In genomic region chr2:67055387-67056304, GRCh38 we compare ENCODE assay signal across 27 cellular contexts.
DNase-seq lines count a peak whose midpoint lies in the region; ATAC-seq and TF ChIP-seq lines count a peak whose summit lies in the region.
"Had no signal": no experiment of that assay in that cellular context is flagged by ENCODE, and none has a peak within 500 bp of the region (broad histone marks: within the 10 kb centered on the region; RNA-seq: fewer than 3 reads in every experiment).

No MANE protein-coding gene starts in this region.

- H3K4me3 Mint-ChIP-seq in MCF 10A (ENCODE audit: unreplicated experiment) (peak overlapping the region; percentile 16), neural progenitor cell (no peak overlapping the region)
- H3K4me3 Mint-ChIP-seq: activated CD8-positive, alpha-beta T cell treated with anti-CD3 and anti-CD28 coated beads for 36 hours; activated T-helper 1 cell treated with anti-CD3 and anti-CD28 coated beads, Interleukin-12 subunit alpha, Interleukin-12 subunit beta, Interleukin-2, Interleukin-4 antibody, amounts not matched to agents 30 ng/mL and 10 ng/mL and 1 ng/mL, durations not matched to agents 14 hours and 24 hours and 36 hours; CD4-positive, CD25-positive, alpha-beta regulatory T cell; natural killer cell; stimulated activated naive B cell treated with anti-CD40 and anti-IgM and Interleukin-4, amounts not matched to agents 10 μg/mL and 1 μg/mL and 100 μg/mL, for 72 hours; T-helper 2 cell treated with Interferon-gamma antibody and Interleukin-4, amounts not matched to agents 5 μg/mL and 100 μg/mL, for 36 hours had no signal

- TF ChIP-seq POLR2A in breast epithelium (IDR thresholded peaks at IDR 0.05) (no peak), vagina (IDR thresholded peaks at IDR 0.05) (no peak)

- TF ChIP-seq RAD21 in liver (IDR thresholded peaks at IDR 0.05) = peak in 1 of 2 donors; percentile 13

- DNase-seq in MCF 10A (ENCODE audit: unreplicated experiment) (peak; percentile 13), breast epithelium (ENCODE audit: low spot score in 2 of 2) (no peak), epithelial cell of esophagus (ENCODE audit: low read depth) (peak; percentile 13), vagina (ENCODE audit: extremely low spot score in 2 of 2) (no peak), neural progenitor cell (ENCODE audit: low spot score) (no peak), upper lobe of right lung (no peak), superior temporal gyrus (ENCODE audit: extremely low spot score) (no peak)
- DNase-seq: activated CD4-positive, alpha-beta T cell treated with anti-CD3 and anti-CD28 coated beads for 1 hour; activated CD8-positive, alpha-beta memory T cell treated with anti-CD3 and anti-CD28 coated beads, Interleukin-2, amount 50 U/mL, for 48 hours; activated CD8-positive, alpha-beta T cell treated with anti-CD3 and anti-CD28 coated beads for 36 hours; activated naive CD4-positive, alpha-beta T cell treated with Interleukin-2 at 50 U/mL for 16 hours; Calu3; CD4-positive, CD25-positive, alpha-beta regulatory T cell; KG1; mucosa of descending colon; natural killer cell; NCI-H1436; NCI-H2081; NCI-H526; Peyer's patch; SHP77 treated with DMSO at 0.1 percent for 48 hours; stimulated activated naive B cell treated with anti-CD40 and anti-IgM and Interleukin-4, amounts not matched to agents 10 μg/mL and 1 μg/mL and 100 μg/mL, for 72 hours had no signal

- no peaks in the 10 kb centered on the region for H3K27me3 ChIP-seq in breast epithelium
- no peaks in the 10 kb centered on the region for H3K27me3 ChIP-seq in liver (ENCODE audit: control insufficient read depth in 4 of 4, insufficient read depth in 4 of 4, low read length in 3 of 4)
- no peaks in the 10 kb centered on the region for H3K27me3 ChIP-seq in vagina
- no peaks in the 10 kb centered on the region for H3K27me3 ChIP-seq in neural progenitor cell
- H3K27me3 ChIP-seq in upper lobe of right lung = no peaks in the 10 kb centered on the region
- H3K27me3 ChIP-seq: Peyer's patch had no signal

- H3K4me1 ChIP-seq in breast epithelium (no peaks in the 10 kb centered on the region), liver (ENCODE audit: control insufficient read depth in 4 of 4, insufficient read depth in 4 of 4, low read length in 3 of 4) (peaks cover 1 to 18% (median 17%) of the 10 kb centered on the region in 4 donors), vagina (peaks cover 9% of the 10 kb centered on the region), neural progenitor cell (no peaks in the 10 kb centered on the region), upper lobe of right lung (peaks cover 6% of the 10 kb centered on the region)
- H3K4me1 ChIP-seq: Peyer's patch had no signal

- H3K27ac ChIP-seq in breast epithelium (no peak overlapping the region), liver (ENCODE audit: low read depth in 1 of 2, low read length in 2 of 2) (peak overlapping the region in 1 of 2 donors; percentile 37), vagina (peak overlapping the region; percentile 32), neural progenitor cell (no peak overlapping the region), upper lobe of right lung (no peak overlapping the region)
- H3K27ac ChIP-seq: Peyer's patch had no signal

- peak overlapping the region; percentile 75 for H3K27ac Mint-ChIP-seq in MCF 10A (ENCODE audit: low read depth, unreplicated experiment)
- no peak overlapping the region for H3K27ac Mint-ChIP-seq in neural progenitor cell
- H3K27ac Mint-ChIP-seq: activated CD8-positive, alpha-beta T cell treated with anti-CD3 and anti-CD28 coated beads for 36 hours; activated T-helper 1 cell treated with anti-CD3 and anti-CD28 coated beads, Interleukin-12 subunit alpha, Interleukin-12 subunit beta, Interleukin-2, Interleukin-4 antibody, amounts not matched to agents 30 ng/mL and 10 ng/mL and 1 ng/mL, durations not matched to agents 14 hours and 24 hours and 36 hours; CD4-positive, CD25-positive, alpha-beta regulatory T cell; natural killer cell; stimulated activated naive B cell treated with anti-CD40 and anti-IgM and Interleukin-4, amounts not matched to agents 10 μg/mL and 1 μg/mL and 100 μg/mL, for 72 hours; T-helper 2 cell treated with Interferon-gamma antibody and Interleukin-4, amounts not matched to agents 5 μg/mL and 100 μg/mL, for 36 hours had no signal

- no peaks in the 10 kb centered on the region for H3K36me3 Mint-ChIP-seq in MCF 10A (ENCODE audit: insufficient read depth, unreplicated experiment)
- no peaks in the 10 kb centered on the region for H3K36me3 Mint-ChIP-seq in neural progenitor cell
- H3K36me3 Mint-ChIP-seq: brain; CD4-positive, CD25-positive, alpha-beta regulatory T cell; natural killer cell; stimulated activated naive B cell treated with anti-CD40 and anti-IgM and Interleukin-4, amounts not matched to agents 10 μg/mL and 1 μg/mL and 100 μg/mL, for 72 hours had no signal

- H3K27me3 Mint-ChIP-seq in MCF 10A (ENCODE audit: insufficient read depth, unreplicated experiment) (no peaks in the 10 kb centered on the region), neural progenitor cell (ENCODE audit: insufficient read depth, low read depth) (no peaks in the 10 kb centered on the region)
- H3K27me3 Mint-ChIP-seq: activated CD8-positive, alpha-beta T cell treated with anti-CD3 and anti-CD28 coated beads for 36 hours; brain; CD4-positive, CD25-positive, alpha-beta regulatory T cell; stimulated activated naive B cell treated with anti-CD40 and anti-IgM and Interleukin-4, amounts not matched to agents 10 μg/mL and 1 μg/mL and 100 μg/mL, for 72 hours had no signal

- ATAC-seq in upper lobe of right lung = no peak
- ATAC-seq: activated CD8-positive, alpha-beta T cell treated with anti-CD3 and anti-CD28 coated beads for 36 hours; mucosa of descending colon; natural killer cell; stimulated activated naive B cell treated with anti-CD40 and anti-IgM and Interleukin-4, amounts not matched to agents 10 μg/mL and 1 μg/mL and 100 μg/mL, for 72 hours had no signal

- H3K4me2 ChIP-seq in neural progenitor cell = no peak overlapping the region

- H2AFZ ChIP-seq in neural progenitor cell (replicated peaks) = no peak overlapping the region

- H3K4me1 Mint-ChIP-seq in MCF 10A (ENCODE audit: insufficient read depth, unreplicated experiment) (peaks cover 28% of the 10 kb centered on the region), neural progenitor cell (no peaks in the 10 kb centered on the region)
- H3K4me1 Mint-ChIP-seq: CD4-positive, CD25-positive, alpha-beta regulatory T cell; natural killer cell; stimulated activated naive B cell treated with anti-CD40 and anti-IgM and Interleukin-4, amounts not matched to agents 10 μg/mL and 1 μg/mL and 100 μg/mL, for 72 hours had no signal

- H3K4me3 ChIP-seq in breast epithelium (no peak overlapping the region), epithelial cell of esophagus (ENCODE audit: low read length) (no peak overlapping the region), liver (ENCODE audit: low read depth in 1 of 3, low read length in 3 of 3) (peak overlapping the region in 2 of 3 donors; percentile 32 to 35), vagina (no peak overlapping the region), neural progenitor cell (no peak overlapping the region), upper lobe of right lung (no peak overlapping the region)
- H3K4me3 ChIP-seq: lung, mucosa of descending colon, Peyer's patch had no signal

- H3K36me3 ChIP-seq in breast epithelium (no peaks in the 10 kb centered on the region), liver (ENCODE audit: control insufficient read depth in 4 of 4, insufficient read depth in 3 of 4, low read depth in 1 of 4, low read length in 3 of 4) (no peaks in the 10 kb centered on the region), vagina (no peaks in the 10 kb centered on the region), neural progenitor cell (no peaks in the 10 kb centered on the region), upper lobe of right lung (no peaks in the 10 kb centered on the region)
- H3K36me3 ChIP-seq: Peyer's patch had no signal

- intact Hi-C loops in MCF 10A (cut with micrococcal nuclease) = no loop called here
- intact Hi-C loops in breast epithelium (cut with DNase I; ENCODE audit: low total_unique reads) = no loop called here
- intact Hi-C loops in vagina (cut with DNase I) = no loop called here
- intact Hi-C loops in upper lobe of right lung (cut with DNase I) = no loop called here

- no peaks in the 10 kb centered on the region for H3K9me3 Mint-ChIP-seq in MCF 10A (ENCODE audit: unreplicated experiment)
- no peaks in the 10 kb centered on the region for H3K9me3 Mint-ChIP-seq in neural progenitor cell
- H3K9me3 Mint-ChIP-seq: activated CD8-positive, alpha-beta T cell treated with anti-CD3 and anti-CD28 coated beads for 36 hours; activated T-helper 1 cell treated with anti-CD3 and anti-CD28 coated beads, Interleukin-12 subunit alpha, Interleukin-12 subunit beta, Interleukin-2, Interleukin-4 antibody, amounts not matched to agents 30 ng/mL and 10 ng/mL and 1 ng/mL, durations not matched to agents 14 hours and 24 hours and 36 hours had no signal

- H3K79me2 ChIP-seq in neural progenitor cell (ENCODE audit: low read depth) = no peaks in the 10 kb centered on the region

- H3K9me3 ChIP-seq in breast epithelium (no peaks in the 10 kb centered on the region), liver (ENCODE audit: control insufficient read depth in 4 of 4, low read length in 3 of 4) (peaks cover 0 to 3% (median 0%) of the 10 kb centered on the region in 4 donors), vagina (no peaks in the 10 kb centered on the region), neural progenitor cell (ENCODE audit: low read depth) (no peaks in the 10 kb centered on the region), upper lobe of right lung (no peaks in the 10 kb centered on the region)
- H3K9me3 ChIP-seq: mucosa of descending colon, Peyer's patch had no signal

- no peaks in the 10 kb centered on the region for H3F3A ChIP-seq in neural progenitor cell (ENCODE audit: low read depth)

- no TSS peak for BruUV-seq in MCF 10A (replicated peaks; lab: Mats Ljungman, UMichigan)

- H4K20me1 ChIP-seq in neural progenitor cell (ENCODE audit: low read depth) = no peaks in the 10 kb centered on the region

- CTCF ChIA-PET in MCF 10A (lab: Yijun Ruan, JAX) = interaction anchor here (0.7 kb wide), 1 partner anchor 396 kb away, joined by 3 read pairs; no protein-coding TSS in a partner anchor

- WGBS in liver = 48% methylated on average over 4 of the region's 4 CpGs

- peak overlapping the region in 1 of 2 donors; percentile 22 for H3K9ac ChIP-seq in liver (ENCODE audit: low read depth in 1 of 2, low read length in 2 of 2)
- H3K9ac ChIP-seq in neural progenitor cell = no peak overlapping the region

- POLR2A ChIA-PET in MCF 10A (lab: Yijun Ruan, JAX) = interaction anchor here (0.6 to 1.7 kb wide), 10 partner anchors 9 to 1080 kb away, joined by 3 to 9 read pairs (median 3); no protein-coding TSS in a partner anchor

- no peak for TF ChIP-seq CTCF in MCF 10A (IDR thresholded peaks at IDR 0.05; ENCODE audit: unreplicated experiment)
- TF ChIP-seq CTCF in breast epithelium (IDR thresholded peaks at IDR 0.05) = no peak
- TF ChIP-seq CTCF in epithelial cell of esophagus (IDR thresholded peaks at IDR 0.05; ENCODE audit: insufficient read depth, low read depth, low read length, missing control alignments) = no peak
- no peak for TF ChIP-seq CTCF in liver (IDR thresholded peaks at IDR 0.05; ENCODE audit: low read depth, low read length, missing input control)
- no peak for TF ChIP-seq CTCF in vagina (IDR thresholded peaks at IDR 0.05)
- TF ChIP-seq CTCF in neural progenitor cell (IDR thresholded peaks at IDR 0.05) = no peak
- no peak for TF ChIP-seq CTCF in upper lobe of right lung (IDR thresholded peaks at IDR 0.05)

Comparison
In these comparisons a context has a peak if more than half of its experiments do, and no peak if none do; other contexts are left out.
1. DNase-seq: peak in MCF 10A (single experiment) and epithelial cell of esophagus (single experiment); none in breast epithelium (0 of 2), vagina (0 of 2), neural progenitor cell (single experiment), upper lobe of right lung (single experiment) and superior temporal gyrus (single experiment).
2. H3K4me3 ChIP-seq: peak in liver (2 of 3); none in breast epithelium (0 of 3), epithelial cell of esophagus (single experiment), vagina (0 of 2), neural progenitor cell (single experiment) and upper lobe of right lung (single experiment).